12 cellular contexts compared by ENCODE assay signal in the genomic region with DNA sequence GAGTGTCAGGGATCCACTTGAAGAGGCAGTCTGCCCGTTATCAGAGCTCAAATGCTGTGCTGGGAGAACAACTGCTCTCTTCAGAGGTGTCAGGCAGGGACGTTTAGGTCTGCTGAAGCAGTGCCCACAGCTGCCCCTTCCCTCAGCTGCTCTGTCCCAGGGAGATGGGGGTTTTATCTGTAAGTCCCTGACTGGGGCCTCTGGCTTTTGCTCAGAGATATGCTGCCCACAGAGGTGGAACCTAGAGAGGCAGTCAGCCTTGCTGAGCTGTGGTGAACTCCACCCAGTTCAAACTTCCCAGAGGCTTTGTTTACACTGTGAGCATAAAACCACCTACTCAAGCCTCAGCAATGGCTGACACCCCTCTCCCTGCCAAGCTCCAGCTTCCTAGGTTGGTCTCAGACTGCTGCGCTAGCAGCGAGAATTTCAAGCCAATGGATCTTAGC. TPM values are rescaled to one million over a fixed set of nuclear protein-coding genes. Genes with fewer than 3 reads are reported as not detected.
DNase-seq lines count a peak whose midpoint lies in the region; ATAC-seq and TF ChIP-seq lines count a peak whose summit lies in the region.
"Had no signal": no experiment of that assay in that cellular context is flagged by ENCODE, and none has a peak within 500 bp of the region (broad histone marks: within the 10 kb centered on the region; RNA-seq: fewer than 3 reads in every experiment).

No MANE protein-coding gene starts in this region.

- peak in 1 of 2 donors; percentile 31 for ATAC-seq in CD4-positive, CD25-positive, alpha-beta regulatory T cell (ENCODE audit: low read depth in 2 of 2)
- peak; percentile 73 for ATAC-seq in GM19395 (IDR thresholded peaks at IDR 0.05; ENCODE audit: unreplicated experiment)
- ATAC-seq in HG03442 (IDR thresholded peaks at IDR 0.05; ENCODE audit: unreplicated experiment) = peak; percentile 65
- ATAC-seq in effector memory CD8-positive, alpha-beta T cell (replicated peaks) = peak; percentile 66
- ATAC-seq in left colon = no peak
- no peak for ATAC-seq in HG03045 (IDR thresholded peaks at IDR 0.05; ENCODE audit: unreplicated experiment)

- H3K4me1 ChIP-seq in CD4-positive, CD25-positive, alpha-beta regulatory T cell (ENCODE audit: control insufficient read depth, insufficient read depth, low read length, poor library complexity, severe bottlenecking) = peaks cover 19% of the 10 kb centered on the region
- H3K4me1 ChIP-seq: prostate gland had no signal

- H3K27me3 ChIP-seq in CD4-positive, CD25-positive, alpha-beta regulatory T cell (ENCODE audit: control insufficient read depth, insufficient read depth, low read length) = no peaks in the 10 kb centered on the region

- H3K9me3 Mint-ChIP-seq in CD4-positive, CD25-positive, alpha-beta regulatory T cell = peaks cover 0 to 38% (median 14%) of the 10 kb centered on the region in 7 donors
- H3K9me3 Mint-ChIP-seq in effector memory CD8-positive, alpha-beta T cell = peaks cover 20 to 21% of the 10 kb centered on the region in 2 donors

- no peak overlapping the region for H3K4me3 Mint-ChIP-seq in CD4-positive, CD25-positive, alpha-beta regulatory T cell
- peak overlapping the region; percentile 75 to 79 for H3K4me3 Mint-ChIP-seq in effector memory CD8-positive, alpha-beta T cell

- no peak overlapping the region for H3K4me3 ChIP-seq in CD4-positive, CD25-positive, alpha-beta regulatory T cell (ENCODE audit: low read depth, low read length)
- H3K4me3 ChIP-seq: prostate gland had no signal

- CTCF ChIA-PET in RWPE1 (lab: Yijun Ruan, JAX) = no interaction called here

- H3K36me3 Mint-ChIP-seq in CD4-positive, CD25-positive, alpha-beta regulatory T cell = peaks cover 7% of the 10 kb centered on the region
- peaks cover 11% of the 10 kb centered on the region for H3K36me3 Mint-ChIP-seq in effector memory CD8-positive, alpha-beta T cell (ENCODE audit: insufficient read depth)

- intact Hi-C loops in left colon (cut with DNase I, micrococcal nuclease) = no loop called here

- H3K9me3 ChIP-seq in CD4-positive, CD25-positive, alpha-beta regulatory T cell (ENCODE audit: control insufficient read depth in 2 of 2, low read length in 2 of 2) = peaks cover 0 to 2% of the 10 kb centered on the region in 2 experiments
- H3K9me3 ChIP-seq: prostate gland had no signal

- DNase-seq in CD4-positive, CD25-positive, alpha-beta regulatory T cell = no peak
- no peak for DNase-seq in effector memory CD8-positive, alpha-beta T cell
- DNase-seq in middle frontal gyrus (ENCODE audit: extremely low spot score, low spot score) (no peak), RWPE1 (ENCODE audit: low spot score) (no peak), left colon (no peak)
- DNase-seq: hippocampal formation, IMR-90, NCI-H1930 had no signal

- H3K36me3 ChIP-seq in CD4-positive, CD25-positive, alpha-beta regulatory T cell (ENCODE audit: control insufficient read depth, insufficient read depth, low read length) = no peaks in the 10 kb centered on the region
- H3K36me3 ChIP-seq: prostate gland had no signal

- no peak for TF ChIP-seq CTCF in RWPE1 (conservative IDR thresholded peaks at IDR 0.05; ENCODE audit: low read depth)

- H3K27ac Mint-ChIP-seq in CD4-positive, CD25-positive, alpha-beta regulatory T cell = peak overlapping the region in 2 of 3 donors; percentile 49 to 71
- peak overlapping the region; percentile 83 to 92 for H3K27ac Mint-ChIP-seq in effector memory CD8-positive, alpha-beta T cell

- POLR2A ChIA-PET in RWPE1 (lab: Yijun Ruan, JAX; ENCODE audit: low non-redundant PET) = no interaction called here

- peaks cover 25% of the 10 kb centered on the region for H3K27me3 Mint-ChIP-seq in CD4-positive, CD25-positive, alpha-beta regulatory T cell
- H3K27me3 Mint-ChIP-seq in effector memory CD8-positive, alpha-beta T cell = no peaks in the 10 kb centered on the region

- peaks cover 0 to 10% (median 0%) of the 10 kb centered on the region in 4 donors for H3K4me1 Mint-ChIP-seq in CD4-positive, CD25-positive, alpha-beta regulatory T cell
- peaks cover 52 to 90% of the 10 kb centered on the region in 2 donors for H3K4me1 Mint-ChIP-seq in effector memory CD8-positive, alpha-beta T cell (ENCODE audit: low read depth in 2 of 2)

- H3K27ac ChIP-seq in CD4-positive, CD25-positive, alpha-beta regulatory T cell (ENCODE audit: insufficient read depth, low read length, poor library complexity, severe bottlenecking) = peak overlapping the region; percentile 14
- H3K27ac ChIP-seq in RWPE1 = no peak overlapping the region
- H3K27ac ChIP-seq: prostate gland had no signal

RNA-seq across cellular contexts. Expression of gene PLEK, which starts 38.1 kb away (rescaled TPM):
- total RNA-seq in CD4-positive, CD25-positive, alpha-beta regulatory T cell = 10.1 TPM
- polyA plus RNA-seq in CD4-positive, CD25-positive, alpha-beta regulatory T cell = 1 to 10 TPM; 2.2 to 8.7 (median 5.1) TPM
- 1 to 10 TPM; 2.6 to 7.8 TPM for total RNA-seq in left colon
- polyA plus RNA-seq: IMR-90 had no signal

Comparison
In these comparisons a context has a peak if more than half of its experiments do, and no peak if none do; other contexts are left out.
1. ATAC-seq: peak in GM19395 (single experiment), HG03442 (single experiment) and effector memory CD8-positive, alpha-beta T cell (single experiment); none in left colon (single experiment) and HG03045 (single experiment).
2. H3K4me3 Mint-ChIP-seq: peak in effector memory CD8-positive, alpha-beta T cell (2 of 2); none in CD4-positive, CD25-positive, alpha-beta regulatory T cell (0 of 4).